Comparison of ENCODE assay signal across 1 cellular context in the genomic region with DNA sequence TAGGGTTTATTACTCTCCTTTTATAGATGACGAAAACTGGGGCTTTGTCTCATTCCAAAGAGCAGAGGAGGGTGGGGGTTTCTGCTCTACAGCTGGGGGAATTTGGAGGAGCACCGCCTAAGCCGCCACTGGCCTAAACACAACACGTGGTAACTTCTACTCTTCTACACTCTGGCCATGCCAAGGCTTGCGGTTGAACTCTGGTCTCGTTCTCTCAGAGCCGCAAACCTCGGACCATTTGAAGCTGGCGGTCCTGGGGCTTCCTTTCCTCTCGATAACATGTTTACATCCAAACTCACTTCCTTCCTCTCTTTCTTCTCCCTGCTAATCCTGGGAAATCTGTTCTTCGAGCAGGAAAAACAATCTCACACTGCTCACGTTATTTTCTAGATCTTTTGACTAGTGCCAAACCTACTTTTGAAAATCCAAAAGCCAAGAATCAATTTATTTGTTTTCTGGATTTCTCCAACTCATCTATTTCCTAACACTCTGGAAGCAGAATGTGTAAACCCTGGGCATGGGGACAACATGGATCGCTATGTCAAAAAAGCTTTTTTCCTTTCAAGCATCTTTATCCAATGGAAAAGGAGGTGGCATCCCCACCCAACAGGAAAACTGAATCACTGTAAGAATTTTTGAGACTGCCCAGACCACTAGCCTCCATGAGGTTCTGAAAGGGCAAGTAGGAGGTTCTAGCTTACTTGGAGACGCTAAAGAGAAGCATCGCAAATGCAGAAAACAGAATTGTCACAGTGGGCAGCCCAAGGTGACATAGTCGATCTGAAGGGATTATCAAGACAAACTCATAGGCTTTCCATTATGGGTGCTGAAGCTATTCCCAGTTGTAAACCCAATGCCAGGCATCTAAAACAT.
A peak's percentile ranks its signal among the peaks of the same experiment; 100 is the strongest.
TF ChIP-seq lines count a peak whose summit lies in the region.

No MANE protein-coding gene starts in this region.

TF ChIP-seq in HepG2, 621 proteins besides CTCF, POLR2A, EP300 and RAD21 (continued from another document):
- TF ChIP-seq, protein P1, sequence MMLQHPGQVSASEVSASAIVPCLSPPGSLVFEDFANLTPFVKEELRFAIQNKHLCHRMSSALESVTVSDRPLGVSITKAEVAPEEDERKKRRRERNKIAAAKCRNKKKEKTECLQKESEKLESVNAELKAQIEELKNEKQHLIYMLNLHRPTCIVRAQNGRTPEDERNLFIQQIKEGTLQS (CRISPR knock-in tag; IDR thresholded peaks at IDR 0.05): no peak
- TF ChIP-seq HCFC1 (IDR thresholded peaks at IDR 0.05; ENCODE audit: low read depth, low read length) (no peak), ZBTB2 (CRISPR knock-in tag; IDR thresholded peaks at IDR 0.05; ENCODE audit: low read depth) (0 out of 2 replicates have a peak, but pooled peaks have one; percentile 17), SYNCRIP (IDR thresholded peaks at IDR 0.05; ENCODE audit: insufficient read depth, low read depth, low read length) (no peak), KDM2A (CRISPR knock-in tag; IDR thresholded peaks at IDR 0.05; ENCODE audit: borderline replicate concordance, low read depth) (peak; percentile 80), MAX (IDR thresholded peaks at IDR 0.05) (no peak), ZNF724P (CRISPR knock-in tag; IDR thresholded peaks at IDR 0.05; ENCODE audit: borderline replicate concordance) (no peak; the same call in 1 of the 2 replicates), ZFP36 (IDR thresholded peaks at IDR 0.05; ENCODE audit: borderline replicate concordance, low read depth, low read length, partially characterized antibody) (no peak), ZNF781 (CRISPR knock-in tag; IDR thresholded peaks at IDR 0.05; ENCODE audit: borderline replicate concordance, not compliant biosample characterization) (peak; percentile 92), ZNF451 (CRISPR knock-in tag; IDR thresholded peaks at IDR 0.05) (peak; percentile 79; the same call in 1 of the 2 replicates), RFXAP (CRISPR knock-in tag; IDR thresholded peaks at IDR 0.05; ENCODE audit: borderline replicate concordance) (peak; percentile 79; the same call in 1 of the 2 replicates), ZSCAN30 (CRISPR knock-in tag; IDR thresholded peaks at IDR 0.05) (no peak), ZNF138 (CRISPR knock-in tag; IDR thresholded peaks at IDR 0.05; ENCODE audit: low read depth) (no peak), RFX5 (IDR thresholded peaks at IDR 0.05; ENCODE audit: low read depth, low read length) (no peak), NKX3-1 (CRISPR knock-in tag; IDR thresholded peaks at IDR 0.05) (0 out of 2 replicates have a peak, but pooled peaks have one; percentile 60), CCAR2 (optimal IDR thresholded peaks at IDR 0.05; ENCODE audit: low read depth, low read length) (no peak)
- TF ChIP-seq, protein P2, sequence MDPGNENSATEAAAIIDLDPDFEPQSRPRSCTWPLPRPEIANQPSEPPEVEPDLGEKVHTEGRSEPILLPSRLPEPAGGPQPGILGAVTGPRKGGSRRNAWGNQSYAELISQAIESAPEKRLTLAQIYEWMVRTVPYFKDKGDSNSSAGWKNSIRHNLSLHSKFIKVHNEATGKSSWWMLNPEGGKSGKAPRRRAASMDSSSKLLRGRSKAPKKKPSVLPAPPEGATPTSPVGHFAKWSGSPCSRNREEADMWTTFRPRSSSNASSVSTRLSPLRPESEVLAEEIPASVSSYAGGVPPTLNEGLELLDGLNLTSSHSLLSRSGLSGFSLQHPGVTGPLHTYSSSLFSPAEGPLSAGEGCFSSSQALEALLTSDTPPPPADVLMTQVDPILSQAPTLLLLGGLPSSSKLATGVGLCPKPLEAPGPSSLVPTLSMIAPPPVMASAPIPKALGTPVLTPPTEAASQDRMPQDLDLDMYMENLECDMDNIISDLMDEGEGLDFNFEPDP (CRISPR knock-in tag; conservative IDR thresholded peaks at IDR 0.05): no peak
TF ChIP-seq in HepG2: peak in this region for 326.
